30 cellular contexts compared by ENCODE assay signal in the genomic region with DNA sequence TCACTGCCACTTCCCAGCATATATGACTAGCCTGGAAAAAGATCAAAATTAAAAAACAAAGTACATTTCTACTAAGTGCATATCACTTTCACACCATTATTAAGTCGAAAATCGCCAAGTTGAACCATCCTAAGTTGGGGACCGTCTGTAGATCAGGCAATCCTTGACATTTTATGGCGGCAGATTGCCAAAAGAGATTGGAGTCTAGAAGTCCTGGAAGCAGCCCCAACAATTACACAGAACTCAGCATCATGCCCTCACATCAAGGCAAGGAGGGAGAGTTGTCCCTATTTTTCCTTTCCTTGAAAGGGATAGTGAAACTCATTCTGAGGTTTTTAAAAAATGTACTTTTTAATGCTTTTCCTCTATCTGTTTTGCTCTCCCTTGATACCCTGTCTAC. TPM values are rescaled to one million over a fixed set of nuclear protein-coding genes. Genes with fewer than 3 reads are reported as not detected.
DNase-seq lines count a peak whose midpoint lies in the region; ATAC-seq and TF ChIP-seq lines count a peak whose summit lies in the region.
"Had no signal": no experiment of that assay in that cellular context is flagged by ENCODE, and none has a peak within 500 bp of the region (broad histone marks: within the 10 kb centered on the region; RNA-seq: fewer than 3 reads in every experiment).

No MANE protein-coding gene starts in this region.

- no peak overlapping the region for H2BK15ac ChIP-seq in mesenchymal stem cell (ENCODE audit: low read depth, poor library complexity, severe bottlenecking)

- WGBS in mesenchymal stem cell = 75% methylated on average over 4 of the region's 4 CpGs
- 8 to 12% methylated on average over 4 of the region's 4 CpGs for WGBS in aorta, 2 donors

- no peak overlapping the region for H3K23ac ChIP-seq in mesenchymal stem cell (ENCODE audit: low read length in 2 of 2)

- POLR2A ChIA-PET in MCF 10A (lab: Yijun Ruan, JAX) = interaction anchor here (1.0 to 3.5 kb wide), 7 partner anchors 10 to 78 kb away, joined by 3 to 42 read pairs (median 4); no protein-coding TSS in a partner anchor

- H3K79me1 ChIP-seq in mesenchymal stem cell (replicated peaks; ENCODE audit: low read length, poor library complexity, severe bottlenecking) = no peaks in the 10 kb centered on the region

- no peak overlapping the region for H2BK12ac ChIP-seq in mesenchymal stem cell (ENCODE audit: low read length in 2 of 2)

- H3K27me3 Mint-ChIP-seq in MCF 10A (ENCODE audit: insufficient read depth, unreplicated experiment) = no peaks in the 10 kb centered on the region
- peaks cover 8% of the 10 kb centered on the region for H3K27me3 Mint-ChIP-seq in activated T-cell treated with anti-CD3 and anti-CD28 coated beads, Interleukin-2, amount 50 U/mL, for 4 hours (ENCODE audit: low read depth)
- H3K27me3 Mint-ChIP-seq: dendritic cell treated with granulocyte-macrophage colony-stimulating factor and Interleukin-4, amounts not matched to agents 40 ng/mL and 50 ng/mL, for 4 days had no signal

- no peak overlapping the region for H3K4me3 ChIP-seq in breast epithelium
- no peak overlapping the region for H3K4me3 ChIP-seq in coronary artery
- peak overlapping the region in 1 of 2 experiments; percentile 69 for H3K4me3 ChIP-seq in mesenchymal stem cell (ENCODE audit: insufficient read depth in 1 of 2, low read depth in 1 of 2, low read length in 2 of 2)
- H3K4me3 ChIP-seq in aorta (ENCODE audit: low read length in 2 of 2) = no peak overlapping the region
- H3K4me3 ChIP-seq: cardiac muscle cell, transverse colon had no signal

- H3K9me3 ChIP-seq in breast epithelium (peaks cover 0 to 12% of the 10 kb centered on the region in 2 donors), mesenchymal stem cell (ENCODE audit: control insufficient read depth, low read length) (no peaks in the 10 kb centered on the region), aorta (ENCODE audit: control insufficient read depth, low read length) (no peaks in the 10 kb centered on the region)
- H3K9me3 ChIP-seq: BE2C had no signal

- no peak overlapping the region for H2AK5ac ChIP-seq in mesenchymal stem cell (ENCODE audit: low read length, severe bottlenecking)

- no peak overlapping the region for H4K91ac ChIP-seq in mesenchymal stem cell (ENCODE audit: low read length)

- CTCF ChIA-PET in MCF 10A (lab: Yijun Ruan, JAX) = interaction anchor here (0.9 to 1.8 kb wide), 4 partner anchors 12 to 593 kb away, joined by 3 to 6 read pairs (median 4); no protein-coding TSS in a partner anchor

- H3K9ac ChIP-seq in mesenchymal stem cell (ENCODE audit: low read length) = peak overlapping the region; percentile 83

- intact Hi-C loops in MCF 10A (cut with micrococcal nuclease) (no loop called here), breast epithelium (cut with DNase I; ENCODE audit: low total_unique reads) (no loop called here), aorta (cut with DNase I) (no loop called here)

- no peaks in the 10 kb centered on the region for H3K36me3 ChIP-seq in breast epithelium
- H3K36me3 ChIP-seq in mesenchymal stem cell (ENCODE audit: control insufficient read depth in 1 of 2, insufficient read depth in 2 of 2, low read depth in 1 of 2, low read length in 2 of 2) = no peaks in the 10 kb centered on the region
- no peaks in the 10 kb centered on the region for H3K36me3 ChIP-seq in aorta (ENCODE audit: control insufficient read depth in 1 of 2, insufficient read depth in 2 of 2, low read length in 1 of 2)
- H3K36me3 ChIP-seq: BE2C, cardiac muscle cell, transverse colon had no signal

- no peak overlapping the region for H4K8ac ChIP-seq in mesenchymal stem cell (ENCODE audit: low read length)

- H3K27ac Mint-ChIP-seq in MCF 10A (ENCODE audit: low read depth, unreplicated experiment) = peak overlapping the region; percentile 93
- H3K27ac Mint-ChIP-seq: activated CD4-positive, alpha-beta T cell treated with anti-CD3 and anti-CD28 coated beads, Interleukin-2, amount 10 ng/mL, durations not matched to agents 24 days and 14 days; dendritic cell treated with granulocyte-macrophage colony-stimulating factor and Interleukin-4, amounts not matched to agents 40 ng/mL and 50 ng/mL, for 4 days; mesothelial cell of epicardium; T-helper 2 cell treated with Interferon-gamma antibody and Interleukin-4, amounts not matched to agents 5 μg/mL and 100 μg/mL, for 36 hours had no signal

- no peak for ATAC-seq in aorta (ENCODE audit: low FRiP score)
- ATAC-seq in GM21360 (IDR thresholded peaks at IDR 0.05; ENCODE audit: unreplicated experiment) = no peak
- no peak for ATAC-seq in activated T-cell treated with anti-CD3 and anti-CD28 coated beads, Interleukin-2, amount 50 U/mL, for 4 hours
- ATAC-seq: left colon; naive thymus-derived CD8-positive, alpha-beta T cell; Right ventricle myocardium inferior had no signal

- H2BK120ac ChIP-seq in mesenchymal stem cell (ENCODE audit: low read depth, low read length) = no peak overlapping the region

- no peak overlapping the region for H2AFZ ChIP-seq in mesenchymal stem cell (ENCODE audit: low read depth, low read length)

- H3K4me1 ChIP-seq in breast epithelium (no peaks in the 10 kb centered on the region), mesenchymal stem cell (ENCODE audit: control insufficient read depth, insufficient read depth, low read depth, low read length) (no peaks in the 10 kb centered on the region), aorta (ENCODE audit: control insufficient read depth in 1 of 2, insufficient read depth in 2 of 2, low read length in 2 of 2) (peaks cover 0 to 4% of the 10 kb centered on the region in 2 donors)
- H3K4me1 ChIP-seq: BE2C had no signal

- no peak overlapping the region for H3K4me2 ChIP-seq in mesenchymal stem cell (ENCODE audit: low read length, poor library complexity, severe bottlenecking)

- H3K4me3 Mint-ChIP-seq in MCF 10A (ENCODE audit: unreplicated experiment) = peak overlapping the region; percentile 66
- H3K4me3 Mint-ChIP-seq in activated T-cell treated with anti-CD3 and anti-CD28 coated beads, Interleukin-2, amount 50 U/mL, for 4 hours = no peak overlapping the region
- H3K4me3 Mint-ChIP-seq: activated CD4-positive, alpha-beta T cell treated with anti-CD3 and anti-CD28 coated beads, Interleukin-2, amount 10 ng/mL, durations not matched to agents 24 days and 14 days; dendritic cell treated with granulocyte-macrophage colony-stimulating factor and Interleukin-4, amounts not matched to agents 40 ng/mL and 50 ng/mL, for 4 days; mesothelial cell of epicardium; naive thymus-derived CD8-positive, alpha-beta T cell; T-helper 2 cell treated with Interferon-gamma antibody and Interleukin-4, amounts not matched to agents 5 μg/mL and 100 μg/mL, for 36 hours had no signal

- no peaks in the 10 kb centered on the region for H3K9me3 Mint-ChIP-seq in MCF 10A (ENCODE audit: unreplicated experiment)
- H3K9me3 Mint-ChIP-seq in activated T-cell treated with anti-CD3 and anti-CD28 coated beads, Interleukin-2, amount 50 U/mL, for 4 hours = peaks cover 15% of the 10 kb centered on the region
- H3K9me3 Mint-ChIP-seq: activated CD4-positive, alpha-beta T cell treated with anti-CD3 and anti-CD28 coated beads, Interleukin-2, amount 10 ng/mL, durations not matched to agents 24 days and 14 days; dendritic cell treated with granulocyte-macrophage colony-stimulating factor and Interleukin-4, amounts not matched to agents 40 ng/mL and 50 ng/mL, for 4 days had no signal

- no peak for TF ChIP-seq POLR2A in breast epithelium (IDR thresholded peaks at IDR 0.05)

- no peak overlapping the region for H3K14ac ChIP-seq in mesenchymal stem cell (ENCODE audit: low read length in 2 of 2)

- peaks cover 12% of the 10 kb centered on the region for H3K4me1 Mint-ChIP-seq in MCF 10A (ENCODE audit: insufficient read depth, unreplicated experiment)
- H3K4me1 Mint-ChIP-seq in activated T-cell treated with anti-CD3 and anti-CD28 coated beads, Interleukin-2, amount 50 U/mL, for 4 hours (ENCODE audit: low read depth) = no peaks in the 10 kb centered on the region
- H3K4me1 Mint-ChIP-seq: activated CD4-positive, alpha-beta T cell treated with anti-CD3 and anti-CD28 coated beads, Interleukin-2, amount 10 ng/mL, durations not matched to agents 24 days and 14 days; mesothelial cell of epicardium; naive thymus-derived CD8-positive, alpha-beta T cell had no signal

- H3K27ac ChIP-seq in breast epithelium (no peak overlapping the region), coronary artery (peak overlapping the region; percentile 17 to 54), mesenchymal stem cell (ENCODE audit: low read length, poor library complexity, severe bottlenecking) (no peak overlapping the region), aorta (ENCODE audit: low read depth in 1 of 2, low read length in 2 of 2) (peak overlapping the region; percentile 65 to 68)
- H3K27ac ChIP-seq: cardiac muscle cell, transverse colon, VCaP had no signal

- H3K18ac ChIP-seq in mesenchymal stem cell (ENCODE audit: low read depth in 1 of 2, low read length in 2 of 2) = no peak overlapping the region

- no peak overlapping the region for H3K4ac ChIP-seq in mesenchymal stem cell (ENCODE audit: low read depth in 1 of 2, low read length in 2 of 2)

- DNase-seq in MCF 10A (ENCODE audit: unreplicated experiment) = peak; percentile 70
- no peak for DNase-seq in breast epithelium (ENCODE audit: low spot score in 2 of 2)
- DNase-seq in coronary artery (ENCODE audit: low spot score) = no peak
- DNase-seq in mesenchymal stem cell = no peak
- no peak for DNase-seq in aorta
- no peak for DNase-seq in AML-193 (lab: John Stamatoyannopoulos, UW)
- DNase-seq in activated T-cell treated with anti-CD3 and anti-CD28 coated beads, Interleukin-2, amount 50 U/mL, for 4 hours = no peak
- DNase-seq: activated CD4-positive, alpha-beta T cell treated with anti-CD3 and anti-CD28 coated beads, Interleukin-2, amount 10 ng/mL, durations not matched to agents 24 days and 14 days; activated naive CD4-positive, alpha-beta T cell; activated T-cell treated with anti-CD3 and anti-CD28 coated beads, Interleukin-2, amount 50 U/mL, for 48 hours; amniotic stem cell; BE2C; DMS79 treated with DMSO at 0.1 percent for 48 hours; left colon; naive thymus-derived CD8-positive, alpha-beta T cell; NCI-H1930; NCI-H2227 treated with DMSO at 0.1 percent for 48 hours; NCI-H774; stimulated activated CD4-positive, alpha-beta T cell treated with anti-CD3 and anti-CD28 coated beads, Interleukin-4, amount 100 ng/mL, for 4 hours; stimulated activated naive CD4-positive, alpha-beta T cell treated with Interleukin-2 at 50 U/mL for 16 hours; transverse colon had no signal

- no TSS peak for BruUV-seq in MCF 10A (replicated peaks; lab: Mats Ljungman, UMichigan)

- no peaks in the 10 kb centered on the region for H3K36me3 Mint-ChIP-seq in MCF 10A (ENCODE audit: insufficient read depth, unreplicated experiment)
- H3K36me3 Mint-ChIP-seq in activated T-cell treated with anti-CD3 and anti-CD28 coated beads, Interleukin-2, amount 50 U/mL, for 4 hours (ENCODE audit: insufficient read depth) = no peaks in the 10 kb centered on the region
- H3K36me3 Mint-ChIP-seq: mesothelial cell of epicardium had no signal

- H3K27me3 ChIP-seq in breast epithelium (no peaks in the 10 kb centered on the region), mesenchymal stem cell (ENCODE audit: control insufficient read depth in 1 of 2, insufficient read depth in 1 of 2, low read length in 2 of 2) (no peaks in the 10 kb centered on the region), aorta (ENCODE audit: control insufficient read depth in 1 of 2, insufficient read depth in 2 of 2, low read length in 1 of 2) (no peaks in the 10 kb centered on the region)
- H3K27me3 ChIP-seq: BE2C, cardiac muscle cell, transverse colon had no signal

- no peak overlapping the region for H2BK5ac ChIP-seq in mesenchymal stem cell (ENCODE audit: low read depth, low read length, poor library complexity, severe bottlenecking)

- TF ChIP-seq CTCF in MCF 10A (IDR thresholded peaks at IDR 0.05; ENCODE audit: unreplicated experiment) (no peak), breast epithelium (IDR thresholded peaks at IDR 0.05) (no peak), coronary artery (IDR thresholded peaks at IDR 0.05) (no peak)

RNA-seq across cellular contexts. Expression of a gene that starts 30.7 kb away (rescaled TPM):
- 0.09 and 0.20 TPM in 2 replicates for total RNA-seq in MCF 10A (2022)
- 10 to 100 TPM in 1 of 3 donors, 1 to 10 TPM in 2; 3.4 to 13.1 (median 5.9) TPM for total RNA-seq in breast epithelium
- not detected for polyA plus RNA-seq in mesenchymal stem cell (2013, experiment 1 of 2)
- not detected for polyA plus RNA-seq in mesenchymal stem cell (2013, experiment 2 of 2)
- 10 to 100 TPM; 48.4 to 61.0 TPM for total RNA-seq in aorta
- 10 to 100 TPM; 28.1 to 33.2 TPM for polyA plus RNA-seq in aorta
- under 1 TPM in 2 of 3 donors, not detected in 1; 0.11 to 0.13 TPM for total RNA-seq in activated T-cell treated with anti-CD3 and anti-CD28 coated beads, Interleukin-2, amount 50 U/mL, for 4 hours
- total RNA-seq: A172; activated CD4-positive, alpha-beta T cell treated with anti-CD3 and anti-CD28 coated beads, Interleukin-2, amount 10 ng/mL, durations not matched to agents 24 days and 14 days; H4; naive thymus-derived CD8-positive, alpha-beta T cell had no signal
- polyA plus RNA-seq: cardiac muscle cell; naive thymus-derived CD8-positive, alpha-beta T cell had no signal

Comparison
In these comparisons a context has a peak if more than half of its experiments do, and no peak if none do; other contexts are left out.
1. H3K27ac ChIP-seq: peak in coronary artery (2 of 2) and aorta (2 of 2); none in breast epithelium (0 of 2) and mesenchymal stem cell (single experiment).